ENCODE assay signal across 19 cellular contexts in the genomic region with DNA sequence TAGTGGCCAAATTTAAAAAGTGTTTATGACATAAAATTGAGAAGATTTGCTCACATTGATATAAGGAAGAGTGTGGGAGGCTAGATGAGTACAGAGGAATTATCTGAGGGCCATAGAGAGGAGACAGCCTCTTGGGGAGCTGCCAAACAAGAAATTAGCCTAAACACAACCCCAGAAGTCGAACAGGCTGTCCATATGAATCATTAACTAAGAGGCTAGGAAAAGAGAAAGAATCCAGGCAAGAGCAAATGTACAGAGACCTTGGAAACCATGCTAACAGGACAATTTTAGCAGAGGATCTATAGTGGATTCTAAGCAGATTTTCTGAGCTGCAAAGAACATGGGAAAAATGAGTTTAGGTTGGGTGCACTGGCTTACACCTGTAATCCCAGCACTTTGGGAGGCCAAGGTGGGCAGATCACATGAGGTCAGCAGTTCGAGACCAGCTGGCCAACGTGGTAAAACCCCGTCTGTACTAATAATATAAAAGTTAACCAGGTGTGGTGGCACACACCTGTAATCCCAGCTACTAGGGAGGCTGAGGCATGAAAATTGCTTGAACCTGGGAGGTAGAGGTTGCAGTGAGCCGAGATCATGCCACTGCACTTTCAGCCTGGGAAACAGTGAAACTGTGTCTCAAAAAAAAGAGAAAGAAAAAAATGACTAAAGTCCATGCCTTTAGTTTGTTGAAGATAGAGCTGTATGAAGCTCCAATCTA.
A peak's percentile ranks its signal among the peaks of the same experiment; 100 is the strongest.
DNase-seq lines count a peak whose midpoint lies in the region; ATAC-seq and TF ChIP-seq lines count a peak whose summit lies in the region.
"Had no signal": no experiment of that assay in that cellular context is flagged by ENCODE, and none has a peak within 500 bp of the region (broad histone marks: within the 10 kb centered on the region; RNA-seq: fewer than 3 reads in every experiment).

No MANE protein-coding gene starts in this region.

- H3K9me3 Mint-ChIP-seq in activated naive CD4-positive, alpha-beta T cell treated with anti-CD3 and anti-CD28 coated beads for 36 hours: peaks cover 1% of the 10 kb centered on the region

- H3K36me3 Mint-ChIP-seq in activated naive CD4-positive, alpha-beta T cell treated with anti-CD3 and anti-CD28 coated beads for 36 hours (ENCODE audit: low read depth): no peaks in the 10 kb centered on the region
- H3K36me3 Mint-ChIP-seq: CD14-positive monocyte; CD4-positive, alpha-beta memory T cell; IgD-negative memory B cell had no signal

- H3K36me3 ChIP-seq in hepatocyte (replicated peaks; ENCODE audit: insufficient read depth, low read depth): no peaks in the 10 kb centered on the region
- H3K36me3 ChIP-seq in mesenchymal stem cell (ENCODE audit: control insufficient read depth in 1 of 2, insufficient read depth in 2 of 2, low read depth in 1 of 2, low read length in 2 of 2): no peaks in the 10 kb centered on the region
- H3K36me3 ChIP-seq in upper lobe of right lung: no peaks in the 10 kb centered on the region
- H3K36me3 ChIP-seq: BLaER1, HAP-1 had no signal

- no peaks in the 10 kb centered on the region for H3K79me1 ChIP-seq in mesenchymal stem cell (replicated peaks; ENCODE audit: low read length, poor library complexity, severe bottlenecking)

- H3K9me3 ChIP-seq in hepatocyte (ENCODE audit: low read depth): no peaks in the 10 kb centered on the region
- H3K9me3 ChIP-seq in mesenchymal stem cell (ENCODE audit: control insufficient read depth, low read length): peaks cover 8% of the 10 kb centered on the region
- H3K9me3 ChIP-seq in upper lobe of right lung: no peaks in the 10 kb centered on the region
- H3K9me3 ChIP-seq: A549, BLaER1, HAP-1 had no signal

- no peaks in the 10 kb centered on the region for H3K79me2 ChIP-seq in hepatocyte

- H2BK5ac ChIP-seq in mesenchymal stem cell (ENCODE audit: low read depth, low read length, poor library complexity, severe bottlenecking): no peak overlapping the region

- no peak overlapping the region for H3K4ac ChIP-seq in mesenchymal stem cell (ENCODE audit: low read depth in 1 of 2, low read length in 2 of 2)

- H3K18ac ChIP-seq in mesenchymal stem cell (ENCODE audit: low read depth in 1 of 2, low read length in 2 of 2): no peak overlapping the region

- no peak overlapping the region for H4K8ac ChIP-seq in mesenchymal stem cell (ENCODE audit: low read length)

- H3K27ac ChIP-seq in hepatocyte (no peak overlapping the region), mesenchymal stem cell (ENCODE audit: low read length, poor library complexity, severe bottlenecking) (no peak overlapping the region), upper lobe of right lung (no peak overlapping the region)
- H3K27ac ChIP-seq: A549, BLaER1, GM23248, HL-60 had no signal

- no peaks in the 10 kb centered on the region for H4K20me1 ChIP-seq in hepatocyte (ENCODE audit: insufficient read depth, poor library complexity, severe bottlenecking)
- H4K20me1 ChIP-seq: BLaER1 had no signal

- H2AK5ac ChIP-seq in mesenchymal stem cell (ENCODE audit: low read length, severe bottlenecking): no peak overlapping the region

- H3K4me1 ChIP-seq in hepatocyte (ENCODE audit: insufficient read depth) (peaks cover 3% of the 10 kb centered on the region), mesenchymal stem cell (ENCODE audit: control insufficient read depth, insufficient read depth, low read depth, low read length) (no peaks in the 10 kb centered on the region), upper lobe of right lung (no peaks in the 10 kb centered on the region)
- H3K4me1 ChIP-seq: A549, BLaER1, HAP-1 had no signal

- H3K4me3 ChIP-seq in hepatocyte (no peak overlapping the region), mesenchymal stem cell (ENCODE audit: insufficient read depth in 1 of 2, low read depth in 1 of 2, low read length in 2 of 2) (no peak overlapping the region), upper lobe of right lung (no peak overlapping the region)
- H3K4me3 ChIP-seq: A549, BLaER1, GM23248, HAP-1 had no signal

- no peak overlapping the region for H2AFZ ChIP-seq in hepatocyte
- no peak overlapping the region for H2AFZ ChIP-seq in mesenchymal stem cell (ENCODE audit: low read depth, low read length)
- H2AFZ ChIP-seq: GM23248 had no signal

- no peak overlapping the region for H4K91ac ChIP-seq in mesenchymal stem cell (ENCODE audit: low read length)

- TF ChIP-seq CTCF in hepatocyte (IDR thresholded peaks at IDR 0.05; ENCODE audit: poor library complexity): no peak
- no peak for TF ChIP-seq CTCF in upper lobe of right lung (IDR thresholded peaks at IDR 0.05)

- no peak overlapping the region for H3K23ac ChIP-seq in mesenchymal stem cell (ENCODE audit: low read length in 2 of 2)

- H3K9ac ChIP-seq in mesenchymal stem cell (ENCODE audit: low read length): no peak overlapping the region
- H3K9ac ChIP-seq: BLaER1, GM23248 had no signal

- H3K4me2 ChIP-seq in hepatocyte: peak overlapping the region; percentile 37
- H3K4me2 ChIP-seq in mesenchymal stem cell (ENCODE audit: low read length, poor library complexity, severe bottlenecking): no peak overlapping the region
- H3K4me2 ChIP-seq: A549, BLaER1 had no signal

- H2BK12ac ChIP-seq in mesenchymal stem cell (ENCODE audit: low read length in 2 of 2): no peak overlapping the region

- H3K9me2 ChIP-seq in hepatocyte (replicated peaks; ENCODE audit: insufficient read depth): no peaks in the 10 kb centered on the region

- DNase-seq in DMS 273 treated with DMSO at 0.1 percent for 48 hours (lab: John Stamatoyannopoulos, UW): peak; percentile 50
- no peak for DNase-seq in hepatocyte (ENCODE audit: low spot score)
- DNase-seq in mesenchymal stem cell: peak; percentile 7
- DNase-seq in GM19238 (ENCODE audit: insufficient read length, low spot score): no peak
- DNase-seq in activated naive CD4-positive, alpha-beta T cell treated with anti-CD3 and anti-CD28 coated beads for 36 hours: no peak
- no peak for DNase-seq in upper lobe of right lung
- DNase-seq: CD4-positive, alpha-beta memory T cell; DMS79 treated with DMSO at 0.1 percent for 48 hours; GF-D8; GM23248; Karpas-422; KBM-7 had no signal

- no peak overlapping the region for H3K27ac Mint-ChIP-seq in activated naive CD4-positive, alpha-beta T cell treated with anti-CD3 and anti-CD28 coated beads for 36 hours
- H3K27ac Mint-ChIP-seq: CD14-positive monocyte; CD4-positive, alpha-beta memory T cell; IgD-negative memory B cell had no signal

- no peak overlapping the region for H3K4me3 Mint-ChIP-seq in activated naive CD4-positive, alpha-beta T cell treated with anti-CD3 and anti-CD28 coated beads for 36 hours
- H3K4me3 Mint-ChIP-seq: CD14-positive monocyte; CD4-positive, alpha-beta memory T cell; IgD-negative memory B cell had no signal

- H3K4me1 Mint-ChIP-seq in activated naive CD4-positive, alpha-beta T cell treated with anti-CD3 and anti-CD28 coated beads for 36 hours (ENCODE audit: low read depth): no peaks in the 10 kb centered on the region
- H3K4me1 Mint-ChIP-seq: CD14-positive monocyte; CD4-positive, alpha-beta memory T cell had no signal

- no peak for ATAC-seq in upper lobe of right lung
- ATAC-seq in GM19463 (IDR thresholded peaks at IDR 0.05; ENCODE audit: unreplicated experiment): no peak
- ATAC-seq: A549 had no signal

- no peak overlapping the region for H3K14ac ChIP-seq in mesenchymal stem cell (ENCODE audit: low read length in 2 of 2)

- H2BK15ac ChIP-seq in mesenchymal stem cell (ENCODE audit: low read depth, poor library complexity, severe bottlenecking): no peak overlapping the region

- 68% methylated on average over 5 of the region's 5 CpGs for WGBS in hepatocyte (ENCODE audit: low lambda C conversion rate, missing lambda C conversion rate)
- WGBS in mesenchymal stem cell: 28% methylated on average over 3 of the region's 5 CpGs

- no peak overlapping the region for H2BK120ac ChIP-seq in mesenchymal stem cell (ENCODE audit: low read depth, low read length)

- H3K27me3 ChIP-seq in hepatocyte (no peaks in the 10 kb centered on the region), mesenchymal stem cell (ENCODE audit: control insufficient read depth in 1 of 2, insufficient read depth in 1 of 2, low read length in 2 of 2) (no peaks in the 10 kb centered on the region), upper lobe of right lung (no peaks in the 10 kb centered on the region)
- H3K27me3 ChIP-seq: BLaER1 had no signal

- intact Hi-C loops in activated naive CD4-positive, alpha-beta T cell treated with anti-CD3 and anti-CD28 coated beads for 36 hours (cut with micrococcal nuclease): no loop called here
- intact Hi-C loops in upper lobe of right lung (cut with DNase I): no loop called here

- CTCF ChIA-PET in activated naive CD4-positive, alpha-beta T cell treated with anti-CD3 and anti-CD28 coated beads for 36 hours (lab: Charles Lee): no interaction called here

- H3K27me3 Mint-ChIP-seq in activated naive CD4-positive, alpha-beta T cell treated with anti-CD3 and anti-CD28 coated beads for 36 hours (ENCODE audit: low read depth): peaks cover 11% of the 10 kb centered on the region
- H3K27me3 Mint-ChIP-seq: IgD-negative memory B cell had no signal

Comparison
In these comparisons a context has a peak if more than half of its experiments do, and no peak if none do; other contexts are left out.
1. DNase-seq: peak in DMS 273 treated with DMSO at 0.1 percent for 48 hours (single experiment) and mesenchymal stem cell (single experiment); none in hepatocyte (single experiment), GM19238 (single experiment), activated naive CD4-positive, alpha-beta T cell treated with anti-CD3 and anti-CD28 coated beads for 36 hours (single experiment) and upper lobe of right lung (single experiment).